17 cellular contexts compared by ENCODE assay signal in genomic region chr20:33515569-33516216, GRCh38. TPM values are rescaled to one million over a fixed set of nuclear protein-coding genes. Genes with fewer than 3 reads are reported as not detected.
DNase-seq lines count a peak whose midpoint lies in the region; ATAC-seq, FAIRE-seq and TF ChIP-seq lines count a peak whose summit lies in the region.
"Had no signal": no experiment of that assay in that cellular context is flagged by ENCODE, and none has a peak within 500 bp of the region (broad histone marks: within the 10 kb centered on the region; RNA-seq: fewer than 3 reads in every experiment).

No MANE protein-coding gene starts in this region.

- CTCF ChIA-PET in RWPE1 (lab: Yijun Ruan, JAX): interaction anchor here (0.5 to 1.2 kb wide), 9 partner anchors 13 to 659 kb away, joined by 3 to 6 read pairs (median 3); no protein-coding TSS in a partner anchor
- CTCF ChIA-PET in activated CD8-positive, alpha-beta memory T cell treated with anti-CD3 and anti-CD28 coated beads, Interleukin-2, amount 10 ng/mL, durations not matched to agents 7 days and 5 days (lab: Charles Lee): interaction anchor here (0.5 to 1.2 kb wide), 5 partner anchors 15 to 250 kb away, joined by 3 to 4 read pairs (median 3); no protein-coding TSS in a partner anchor

- peak; percentile 18 for TF ChIP-seq CTCF in AG09319 (IDR thresholded peaks at IDR 0.05; ENCODE audit: low read depth, low read length)
- peak; percentile 33 for TF ChIP-seq CTCF in GM12873 (IDR thresholded peaks at IDR 0.05; ENCODE audit: insufficient read depth, low read depth, low read length, missing control alignments)
- TF ChIP-seq CTCF in RWPE1 (conservative IDR thresholded peaks at IDR 0.05; ENCODE audit: low read depth): no peak; the same call in 1 of the 2 replicates
- peak; percentile 29 for TF ChIP-seq CTCF in foreskin fibroblast (IDR thresholded peaks at IDR 0.05; ENCODE audit: low read depth, low read length)
- TF ChIP-seq CTCF in spleen (IDR thresholded peaks at IDR 0.05 in 8 of 11, conservative IDR thresholded peaks at IDR 0.05 in 3 of 11): peak in 2 of 11 experiments; percentile 5 to 24

- H3K27me3 ChIP-seq in small intestine (ENCODE audit: control insufficient read depth in 2 of 2, insufficient read depth in 2 of 2, low read length in 2 of 2) (no peaks in the 10 kb centered on the region), spleen (replicated peaks in 1 of 7) (no peaks in the 10 kb centered on the region)
- H3K27me3 ChIP-seq: adrenal gland, Peyer's patch had no signal

- POLR2A ChIA-PET in RWPE1 (lab: Yijun Ruan, JAX; ENCODE audit: low non-redundant PET): interaction anchor here (0.6 kb wide), 1 partner anchor 17 kb away, joined by 3 read pairs; no protein-coding TSS in a partner anchor

- no peak for TF ChIP-seq POLR2A in spleen (IDR thresholded peaks at IDR 0.05)

- peaks cover 8% of the 10 kb centered on the region for H3K4me1 Mint-ChIP-seq in activated CD8-positive, alpha-beta memory T cell treated with anti-CD3 and anti-CD28 coated beads, Interleukin-2, amount 10 ng/mL, durations not matched to agents 7 days and 5 days

- H3K36me3 ChIP-seq in small intestine (ENCODE audit: control insufficient read depth in 2 of 2, insufficient read depth in 2 of 2, low read length in 2 of 2): no peaks in the 10 kb centered on the region
- H3K36me3 ChIP-seq in spleen: no peaks in the 10 kb centered on the region
- H3K36me3 ChIP-seq: adrenal gland, lower lobe of right lung, Peyer's patch had no signal

- H3K4me3 ChIP-seq in foreskin fibroblast (ENCODE audit: low read depth in 1 of 2, low read length in 2 of 2) (no peak overlapping the region), small intestine (ENCODE audit: low read depth in 1 of 2, low read length in 2 of 2) (no peak overlapping the region), spleen (no peak overlapping the region)
- H3K4me3 ChIP-seq: adrenal gland, GM23248, lower lobe of right lung, Peyer's patch had no signal

- FAIRE-seq in small intestine (lab: Jason Lieb, UNC): no peak

- intact Hi-C loops in spleen (cut with DNase I; ENCODE audit: low total_unique reads): no loop called here

- peaks cover 0 to 7% of the 10 kb centered on the region in 2 donors for H3K4me1 ChIP-seq in small intestine (ENCODE audit: control insufficient read depth in 2 of 2, insufficient read depth in 1 of 2, low read depth in 1 of 2, low read length in 1 of 2)
- H3K4me1 ChIP-seq in spleen: peaks cover 0 to 25% (median 6%) of the 10 kb centered on the region in 6 donors
- H3K4me1 ChIP-seq: adrenal gland, parathyroid adenoma had no signal

- no peak for ATAC-seq in activated CD8-positive, alpha-beta memory T cell treated with anti-CD3 and anti-CD28 coated beads, Interleukin-2, amount 10 ng/mL, durations not matched to agents 7 days and 5 days
- ATAC-seq: lower lobe of right lung; stimulated activated memory B cell treated with anti-CD40 and anti-IgM and Interleukin-4, amounts not matched to agents 10 μg/mL and 1 μg/mL and 100 μg/mL, for 72 hours had no signal

- H3K27ac ChIP-seq in RWPE1 (peak overlapping the region; percentile 36), small intestine (ENCODE audit: low read depth in 1 of 2, low read length in 1 of 2) (no peak overlapping the region), spleen (no peak overlapping the region)
- H3K27ac ChIP-seq: adrenal gland, GM23248, lower lobe of right lung, parathyroid adenoma, Peyer's patch had no signal

- no peak for DNase-seq in AG09319 (ENCODE audit: extremely low read depth, low read depth)
- no peak for DNase-seq in RWPE1 (ENCODE audit: low spot score)
- peak in 1 of 2 donors; percentile 11 for DNase-seq in foreskin fibroblast
- DNase-seq in retina: no peak
- no peak for DNase-seq in activated CD8-positive, alpha-beta memory T cell treated with anti-CD3 and anti-CD28 coated beads, Interleukin-2, amount 10 ng/mL, durations not matched to agents 7 days and 5 days
- DNase-seq in small intestine: no peak
- DNase-seq in spleen: no peak
- DNase-seq: adrenal gland; effector CD4-positive, alpha-beta T cell; GM23248; hypothalamus; lower lobe of right lung; Peyer's patch; stimulated activated CD4-positive, alpha-beta T cell treated with anti-CD3 and anti-CD28 coated beads, Interleukin-1b, Interleukin-23, amount 100 ng/mL, for 48 hours had no signal

- no peak overlapping the region for H3K27ac Mint-ChIP-seq in activated CD8-positive, alpha-beta memory T cell treated with anti-CD3 and anti-CD28 coated beads, Interleukin-2, amount 10 ng/mL, durations not matched to agents 7 days and 5 days
- H3K27ac Mint-ChIP-seq: stimulated activated memory B cell treated with anti-CD40 and anti-IgM and Interleukin-4, amounts not matched to agents 10 μg/mL and 1 μg/mL and 100 μg/mL, for 72 hours had no signal

- H3K9me3 Mint-ChIP-seq in activated CD8-positive, alpha-beta memory T cell treated with anti-CD3 and anti-CD28 coated beads, Interleukin-2, amount 10 ng/mL, durations not matched to agents 7 days and 5 days (ENCODE audit: low read depth): no peaks in the 10 kb centered on the region
- H3K9me3 Mint-ChIP-seq: stimulated activated memory B cell treated with anti-CD40 and anti-IgM and Interleukin-4, amounts not matched to agents 10 μg/mL and 1 μg/mL and 100 μg/mL, for 72 hours had no signal

- H3K36me3 Mint-ChIP-seq in activated CD8-positive, alpha-beta memory T cell treated with anti-CD3 and anti-CD28 coated beads, Interleukin-2, amount 10 ng/mL, durations not matched to agents 7 days and 5 days: peaks cover 3% of the 10 kb centered on the region
- H3K36me3 Mint-ChIP-seq: stimulated activated memory B cell treated with anti-CD40 and anti-IgM and Interleukin-4, amounts not matched to agents 10 μg/mL and 1 μg/mL and 100 μg/mL, for 72 hours had no signal

- 77 to 86% (median 79%) methylated on average over 11 of the region's 11 CpGs for WGBS in small intestine, 3 donors
- 88 to 92% (median 91%) methylated on average over 11 of the region's 11 CpGs for WGBS in spleen, 5 donors

- H3K27me3 Mint-ChIP-seq in activated CD8-positive, alpha-beta memory T cell treated with anti-CD3 and anti-CD28 coated beads, Interleukin-2, amount 10 ng/mL, durations not matched to agents 7 days and 5 days: no peaks in the 10 kb centered on the region
- H3K27me3 Mint-ChIP-seq: stimulated activated memory B cell treated with anti-CD40 and anti-IgM and Interleukin-4, amounts not matched to agents 10 μg/mL and 1 μg/mL and 100 μg/mL, for 72 hours had no signal

- H3K4me3 Mint-ChIP-seq in activated CD8-positive, alpha-beta memory T cell treated with anti-CD3 and anti-CD28 coated beads, Interleukin-2, amount 10 ng/mL, durations not matched to agents 7 days and 5 days: no peak overlapping the region
- H3K4me3 Mint-ChIP-seq: stimulated activated memory B cell treated with anti-CD40 and anti-IgM and Interleukin-4, amounts not matched to agents 10 μg/mL and 1 μg/mL and 100 μg/mL, for 72 hours had no signal

- H3K9me3 ChIP-seq in small intestine (ENCODE audit: control insufficient read depth, low read depth) (no peaks in the 10 kb centered on the region), spleen (no peaks in the 10 kb centered on the region)
- H3K9me3 ChIP-seq: adrenal gland, lower lobe of right lung, Peyer's patch had no signal

RNA-seq across cellular contexts. Expression of gene CBFA2T2, which starts 25.8 kb away (rescaled TPM):
- 10 to 100 TPM; 12.3 to 16.8 TPM for total RNA-seq in activated CD8-positive, alpha-beta memory T cell treated with anti-CD3 and anti-CD28 coated beads, Interleukin-2, amount 10 ng/mL, durations not matched to agents 7 days and 5 days
- polyA plus RNA-seq in small intestine: 1 to 10 TPM; 6.5 to 10.0 (median 8.5) TPM
- total RNA-seq in spleen: 10 to 100 TPM; 17.0 to 25.4 (median 18.9) TPM
- polyA plus RNA-seq in spleen: 1 to 10 TPM; 3.3 to 6.9 (median 4.8) TPM
